Comparison of ENCODE assay signal across 24 cellular contexts in genomic region chr10:8180348-8180747, GRCh38.
"Had no signal": no experiment of that assay in that cellular context is flagged by ENCODE, and none has a peak within 500 bp of the region (broad histone marks: within the 10 kb centered on the region; RNA-seq: fewer than 3 reads in every experiment).

No MANE protein-coding gene starts in this region.

- H3K27me3 ChIP-seq: esophagus squamous epithelium, pancreas, right lobe of liver, stomach, transverse colon had no signal

- H3K4me3 Mint-ChIP-seq: dendritic cell treated with granulocyte-macrophage colony-stimulating factor and Interleukin-4, amounts not matched to agents 40 ng/mL and 50 ng/mL, for 4 days; effector memory CD8-positive, alpha-beta T cell; naive B cell; nephron; stimulated activated memory B cell treated with anti-CD40 and anti-IgM and Interleukin-4, amounts not matched to agents 10 μg/mL and 1 μg/mL and 100 μg/mL, for 72 hours had no signal

- H3K27me3 Mint-ChIP-seq: effector memory CD8-positive, alpha-beta T cell had no signal

- H3K27ac ChIP-seq: epithelial cell of prostate, esophagus squamous epithelium, gastroesophageal sphincter, left ventricle myocardium inferior, lower lobe of right lung, pancreas, stomach, thoracic aorta, transverse colon had no signal

- H3K4me1 Mint-ChIP-seq: naive B cell; nephron; stimulated activated memory B cell treated with anti-CD40 and anti-IgM and Interleukin-4, amounts not matched to agents 10 μg/mL and 1 μg/mL and 100 μg/mL, for 72 hours had no signal

- H3K36me3 ChIP-seq: esophagus squamous epithelium, gastroesophageal sphincter, left ventricle myocardium inferior, lower lobe of right lung, pancreas, right lobe of liver, stomach, thoracic aorta, transverse colon had no signal

- H3K27ac Mint-ChIP-seq: dendritic cell treated with granulocyte-macrophage colony-stimulating factor and Interleukin-4, amounts not matched to agents 40 ng/mL and 50 ng/mL, for 4 days; naive B cell; progenitor cell of endocrine pancreas; stimulated activated memory B cell treated with anti-CD40 and anti-IgM and Interleukin-4, amounts not matched to agents 10 μg/mL and 1 μg/mL and 100 μg/mL, for 72 hours had no signal

- H3K9me3 ChIP-seq: esophagus squamous epithelium, gastroesophageal sphincter, left ventricle myocardium inferior, lower lobe of right lung, pancreas, right lobe of liver, thoracic aorta, transverse colon had no signal

- DNase-seq: effector memory CD8-positive, alpha-beta T cell; esophagus squamous epithelium; foreskin fibroblast; glutamatergic neuron; islet precursor cell; left ventricle myocardium inferior; lower lobe of right lung; mesendoderm; naive B cell; occipital lobe; pancreas; right lobe of liver; stimulated activated CD4-positive, alpha-beta T cell treated with anti-CD3 and anti-CD28 coated beads, Interleukin-4, amount 100 ng/mL, for 1 hour; stimulated activated CD8-positive, alpha-beta memory T cell treated with anti-CD3 and anti-CD28 coated beads, Interleukin-4, amount 100 ng/mL, for 48 hours; stomach; substantia nigra; transverse colon had no signal

- ATAC-seq: effector memory CD8-positive, alpha-beta T cell; gastroesophageal sphincter; lower lobe of right lung; pancreas; stimulated activated memory B cell treated with anti-CD40 and anti-IgM and Interleukin-4, amounts not matched to agents 10 μg/mL and 1 μg/mL and 100 μg/mL, for 72 hours had no signal

- H3K4me3 ChIP-seq: esophagus squamous epithelium, gastroesophageal sphincter, left ventricle myocardium inferior, lower lobe of right lung, pancreas, right lobe of liver, stomach, thoracic aorta, transverse colon had no signal

- H3K9me3 Mint-ChIP-seq: dendritic cell treated with granulocyte-macrophage colony-stimulating factor and Interleukin-4, amounts not matched to agents 40 ng/mL and 50 ng/mL, for 4 days; effector memory CD8-positive, alpha-beta T cell; nephron had no signal

- H3K4me1 ChIP-seq: gastroesophageal sphincter, left ventricle myocardium inferior, lower lobe of right lung, pancreas, transverse colon had no signal
